ENCODE assay signal across 1 cellular context in genomic region chr16:23149267-23149992, GRCh38.
TF ChIP-seq lines count a peak whose summit lies in the region.

TSS of gene USP31 (minus strand) at chr16:23149452. CDS start at chr16:23149270, 182 bp downstream.

TF ChIP-seq in HepG2, 621 proteins besides CTCF, POLR2A, EP300 and RAD21 (continued from another document and continues in another):
- 0 out of 2 replicates have a peak, but pooled peaks have one; percentile 77 for TF ChIP-seq RFXANK (CRISPR knock-in tag; IDR thresholded peaks at IDR 0.05)
- TF ChIP-seq PBX2 (CRISPR knock-in tag; IDR thresholded peaks at IDR 0.05): no peak
- TF ChIP-seq FOSL2 (CRISPR knock-in tag; IDR thresholded peaks at IDR 0.05): peak; percentile 66
- peak; percentile 96 for TF ChIP-seq ZNF580 (CRISPR knock-in tag; IDR thresholded peaks at IDR 0.05; ENCODE audit: borderline replicate concordance, low read depth)
- peak; percentile 95 for TF ChIP-seq POGK (CRISPR knock-in tag; conservative IDR thresholded peaks at IDR 0.05)
- TF ChIP-seq MBNL3 (CRISPR knock-in tag; conservative IDR thresholded peaks at IDR 0.05): 0 out of 2 replicates have a peak, but pooled peaks have one; percentile 18
- no peak; the same call in 1 of the 2 replicates for TF ChIP-seq JDP2 (CRISPR knock-in tag; IDR thresholded peaks at IDR 0.05; ENCODE audit: borderline replicate concordance)
- peak; percentile 78 for TF ChIP-seq AKAP8 (CRISPR knock-in tag; IDR thresholded peaks at IDR 0.05)
- TF ChIP-seq TCF12 (IDR thresholded peaks at IDR 0.05): no peak
- 0 out of 2 replicates have a peak, but pooled peaks have one; percentile 71 for TF ChIP-seq TCF12 (CRISPR knock-in tag; IDR thresholded peaks at IDR 0.05)
- no peak for TF ChIP-seq U2AF1 (optimal IDR thresholded peaks at IDR 0.05; ENCODE audit: low read depth, low read length)
- no peak for TF ChIP-seq ATF6 (CRISPR knock-in tag; conservative IDR thresholded peaks at IDR 0.05)
- no peak for TF ChIP-seq ZNF446 (CRISPR knock-in tag; IDR thresholded peaks at IDR 0.05)
- TF ChIP-seq REST (IDR thresholded peaks at IDR 0.05; ENCODE audit: borderline replicate concordance in 1 of 2, low read depth in 1 of 2, low read length in 2 of 2): no peak
- no peak for TF ChIP-seq PRDM4 (CRISPR knock-in tag; IDR thresholded peaks at IDR 0.05; ENCODE audit: borderline replicate concordance)
- TF ChIP-seq SOX13 (IDR thresholded peaks at IDR 0.05): no peak
- TF ChIP-seq SOX13 (CRISPR knock-in tag; conservative IDR thresholded peaks at IDR 0.05 in 1 of 2, IDR thresholded peaks at IDR 0.05 in 1 of 2): peak in 1 of 2 experiments; percentile 47; a peak in 3 of 4 replicates
- TF ChIP-seq SIN3B (IDR thresholded peaks at IDR 0.05; ENCODE audit: low read length): peak; percentile 49
- no peak for TF ChIP-seq ZBTB1 (CRISPR knock-in tag; IDR thresholded peaks at IDR 0.05; ENCODE audit: borderline replicate concordance)
- TF ChIP-seq CREB3 (CRISPR knock-in tag; IDR thresholded peaks at IDR 0.05): no peak
- TF ChIP-seq HNRNPH1 (optimal IDR thresholded peaks at IDR 0.05; ENCODE audit: low read depth, low read length): no peak
- no peak for TF ChIP-seq SKIL (CRISPR knock-in tag; IDR thresholded peaks at IDR 0.05; ENCODE audit: borderline replicate concordance)
- TF ChIP-seq CHD2 (IDR thresholded peaks at IDR 0.05; ENCODE audit: low read depth, low read length): no peak
- no peak for TF ChIP-seq ZNF234 (CRISPR knock-in tag; conservative IDR thresholded peaks at IDR 0.05)
- TF ChIP-seq ZBTB14 (CRISPR knock-in tag; IDR thresholded peaks at IDR 0.05): peak; percentile 98
- TF ChIP-seq HBP1 (CRISPR knock-in tag; IDR thresholded peaks at IDR 0.05; ENCODE audit: low read depth): no peak; the same call in 1 of the 2 replicates
- TF ChIP-seq MED13 (CRISPR knock-in tag; IDR thresholded peaks at IDR 0.05): no peak
- TF ChIP-seq ZNF841 (CRISPR knock-in tag; IDR thresholded peaks at IDR 0.05; ENCODE audit: borderline replicate concordance): no peak
- TF ChIP-seq SNAI1 (CRISPR knock-in tag; IDR thresholded peaks at IDR 0.05; ENCODE audit: borderline replicate concordance): no peak
- no peak for TF ChIP-seq HOXA7 (CRISPR knock-in tag; IDR thresholded peaks at IDR 0.05)
- no peak for TF ChIP-seq ZSCAN30 (CRISPR knock-in tag; IDR thresholded peaks at IDR 0.05)
- peak; percentile 96 for TF ChIP-seq ZNF574 (CRISPR knock-in tag; IDR thresholded peaks at IDR 0.05)
- peak; percentile 89 for TF ChIP-seq ZNF350 (CRISPR knock-in tag; IDR thresholded peaks at IDR 0.05; ENCODE audit: borderline replicate concordance, low read depth)
